25 cellular contexts compared by ENCODE assay signal in the genomic region with DNA sequence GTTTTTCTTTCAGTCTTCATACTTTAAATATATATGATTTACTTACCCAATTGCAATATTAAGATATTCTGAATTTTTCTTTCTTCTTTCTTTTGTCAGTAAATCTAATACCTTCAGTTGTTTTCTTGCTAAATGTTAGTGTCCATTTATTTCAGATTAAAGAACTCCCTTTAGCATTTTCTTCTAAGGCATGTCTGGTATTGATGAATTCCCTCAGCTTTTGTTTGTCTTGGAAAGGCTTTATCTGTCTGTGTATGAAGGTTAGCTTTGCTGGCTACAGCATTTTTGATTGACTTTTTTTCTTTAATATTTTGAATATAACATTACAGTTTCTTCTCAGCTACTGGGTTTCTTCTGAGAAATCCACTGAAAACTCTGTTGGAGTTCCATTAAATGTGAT.
"Had no signal": no experiment of that assay in that cellular context is flagged by ENCODE, and none has a peak within 500 bp of the region (broad histone marks: within the 10 kb centered on the region; RNA-seq: fewer than 3 reads in every experiment).

No MANE protein-coding gene starts in this region.

- H3K4me1 ChIP-seq: esophagus muscularis mucosa, lower lobe of right lung, thyroid gland had no signal

- FAIRE-seq: endometrium, TTC549 had no signal

- H3K27ac ChIP-seq: body of pancreas, coronary artery, esophagus muscularis mucosa, hepatocyte, lower lobe of right lung, thyroid gland had no signal

- H3K4me3 ChIP-seq: body of pancreas, coronary artery, esophagus muscularis mucosa, hepatocyte, lower lobe of right lung, thyroid gland had no signal

- H3K9me3 Mint-ChIP-seq: activated T-helper 1 cell treated with anti-CD3 and anti-CD28 coated beads, Interleukin-12 subunit alpha, Interleukin-12 subunit beta, Interleukin-2, Interleukin-4 antibody, amounts not matched to agents 30 ng/mL and 10 ng/mL and 1 ng/mL, durations not matched to agents 14 hours and 24 hours and 36 hours; T-helper 2 cell treated with Interferon-gamma antibody and Interleukin-4, amounts not matched to agents 5 μg/mL and 100 μg/mL, for 36 hours had no signal

- H3K36me3 Mint-ChIP-seq: mesothelial cell of epicardium had no signal

- H3K27me3 ChIP-seq: body of pancreas, esophagus muscularis mucosa, hepatocyte, thyroid gland had no signal

- H3K9me3 ChIP-seq: body of pancreas, esophagus muscularis mucosa, lower lobe of right lung, thyroid gland had no signal

- H3K4me3 Mint-ChIP-seq: activated T-helper 1 cell treated with anti-CD3 and anti-CD28 coated beads, Interleukin-12 subunit alpha, Interleukin-12 subunit beta, Interleukin-2, Interleukin-4 antibody, amounts not matched to agents 30 ng/mL and 10 ng/mL and 1 ng/mL, durations not matched to agents 14 hours and 24 hours and 36 hours; mesothelial cell of epicardium; nephron progenitor cell; T-helper 2 cell treated with Interferon-gamma antibody and Interleukin-4, amounts not matched to agents 5 μg/mL and 100 μg/mL, for 36 hours had no signal

- H3K4me1 Mint-ChIP-seq: nephron progenitor cell had no signal

- DNase-seq: activated CD4-positive, alpha-beta T cell treated with anti-CD3 and anti-CD28 coated beads, Interleukin-2, amount 50 U/mL, for 4 hours; activated gamma-delta T cell treated with Interleukin-2 at 50 U/mL for 16 hours; activated T-cell treated with anti-CD3 and anti-CD28 coated beads for 4 hours; body of pancreas; central memory CD4-positive, alpha-beta T cell; foreskin fibroblast; islet precursor cell; lower lobe of right lung; nephron progenitor cell; nucleus accumbens; posterior cingulate gyrus; retina; stimulated activated CD4-positive, alpha-beta T cell treated with anti-CD3 and anti-CD28 coated beads, Interleukin-12 subunit alpha, Interleukin-12 subunit beta, amount 100 ng/mL, for 4 hours; stimulated activated CD4-positive, alpha-beta T cell treated with anti-CD3 and anti-CD28 coated beads, Interleukin-1b, Interleukin-23, amount 100 ng/mL, for 48 hours; stimulated activated naive CD4-positive, alpha-beta T cell treated with Interleukin-2 at 50 U/mL for 16 hours; thyroid gland had no signal

- H3K79me2 ChIP-seq: hepatocyte had no signal

- H3K4me2 ChIP-seq: hepatocyte had no signal

- H3K36me3 ChIP-seq: esophagus muscularis mucosa, lower lobe of right lung, thyroid gland had no signal

- H2AFZ ChIP-seq: hepatocyte had no signal

- H3K27ac Mint-ChIP-seq: activated naive CD4-positive, alpha-beta T cell treated with anti-CD3 and anti-CD28 coated beads, Interleukin-2, amount 50 U/mL, for 72 hours; activated T-helper 1 cell treated with anti-CD3 and anti-CD28 coated beads, Interleukin-12 subunit alpha, Interleukin-12 subunit beta, Interleukin-2, Interleukin-4 antibody, amounts not matched to agents 30 ng/mL and 10 ng/mL and 1 ng/mL, durations not matched to agents 14 hours and 24 hours and 36 hours; mesothelial cell of epicardium; nephron progenitor cell; T-helper 2 cell treated with Interferon-gamma antibody and Interleukin-4, amounts not matched to agents 5 μg/mL and 100 μg/mL, for 36 hours had no signal
